In the genomic region with DNA sequence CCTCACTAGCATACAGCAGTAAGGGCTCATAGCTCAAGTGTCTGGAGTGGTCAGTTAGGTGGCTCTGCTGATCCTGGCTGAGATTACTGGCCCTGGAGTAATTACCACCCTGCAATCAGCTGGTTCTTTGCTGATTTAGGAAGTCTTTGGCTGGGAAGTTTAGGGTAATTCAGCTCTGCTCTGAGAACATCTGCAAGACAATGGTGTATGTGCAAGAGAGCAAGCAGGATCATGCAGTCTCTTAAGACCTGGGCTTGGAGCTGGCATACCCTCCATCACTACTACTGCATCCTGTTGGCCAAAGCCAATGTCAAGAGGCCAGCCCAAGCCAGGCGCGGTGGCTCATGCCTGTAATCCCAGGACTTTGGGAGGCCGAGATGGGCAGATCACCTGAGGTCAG, we compare ENCODE assay signal across 28 cellular contexts.
"Had no signal": no experiment of that assay in that cellular context is flagged by ENCODE, and none has a peak within 500 bp of the region (broad histone marks: within the 10 kb centered on the region; RNA-seq: fewer than 3 reads in every experiment).

No MANE protein-coding gene starts in this region.

- FAIRE-seq: endometrium, endothelial cell of umbilical vein, frontal cortex had no signal

- H3K36me3 ChIP-seq: ascending aorta, breast epithelium, cardiac muscle cell, colonic mucosa had no signal

- H3K27me3 ChIP-seq: ascending aorta, breast epithelium, cardiac muscle cell, colonic mucosa had no signal

- ATAC-seq: activated naive CD4-positive, alpha-beta T cell treated with anti-CD3 and anti-CD28 coated beads, Interleukin-2, amount 50 U/mL, for 72 hours; activated T-cell treated with anti-CD3 and anti-CD28 coated beads, Interleukin-2, amount 50 U/mL, for 72 hours had no signal

- H3K27ac ChIP-seq: ascending aorta, breast epithelium, cardiac muscle cell, colonic mucosa, epithelial cell of prostate had no signal

- DNase-seq: activated CD4-positive, alpha-beta memory T cell treated with anti-CD3 and anti-CD28 coated beads, Interleukin-2, amount 10 ng/mL, durations not matched to agents 7 days and 5 days; activated CD4-positive, alpha-beta T cell treated with anti-CD3 and anti-CD28 coated beads for 1 hour; activated CD4-positive, alpha-beta T cell treated with anti-CD3 and anti-CD28 coated beads for 4 hours; activated CD4-positive, alpha-beta T cell treated with anti-CD3 and anti-CD28 coated beads, Interleukin-2, amount 10 ng/mL, durations not matched to agents 7 days and 5 days; activated CD4-positive, alpha-beta T cell treated with anti-CD3 and anti-CD28 coated beads, Interleukin-2, amount 50 U/mL, for 4 hours; activated CD8-positive, alpha-beta memory T cell treated with anti-CD3 and anti-CD28 coated beads, Interleukin-2, amount 50 U/mL, for 48 hours; activated gamma-delta T cell; activated naive CD4-positive, alpha-beta T cell; activated naive CD4-positive, alpha-beta T cell treated with anti-CD3 and anti-CD28 coated beads, Interleukin-2, amount 10 ng/mL, durations not matched to agents 7 days and 5 days; activated naive CD8-positive, alpha-beta T cell treated with anti-CD3 and anti-CD28 coated beads, Interleukin-2, amount 10 ng/mL, durations not matched to agents 7 days and 5 days; activated T-cell treated with anti-CD3 and anti-CD28 coated beads for 4 hours; activated T-cell treated with anti-CD3 and anti-CD28 coated beads, Interleukin-2, amount 50 U/mL, for 24 hours; activated T-cell treated with anti-CD3 and anti-CD28 coated beads, Interleukin-2, amount 50 U/mL, for 72 hours; central memory CD4-positive, alpha-beta T cell; cerebellar nuclear complex; colonic mucosa; effector CD8-positive, alpha-beta T cell; foreskin fibroblast; head of caudate nucleus; T-helper 2 cell had no signal

- H3K9me3 ChIP-seq: ascending aorta, breast epithelium, colonic mucosa had no signal

- H3K4me1 ChIP-seq: ascending aorta, breast epithelium, colonic mucosa had no signal

- H3K4me3 ChIP-seq: ascending aorta, breast epithelium, cardiac muscle cell, colonic mucosa had no signal
